26 cellular contexts compared by ENCODE assay signal in the genomic region with DNA sequence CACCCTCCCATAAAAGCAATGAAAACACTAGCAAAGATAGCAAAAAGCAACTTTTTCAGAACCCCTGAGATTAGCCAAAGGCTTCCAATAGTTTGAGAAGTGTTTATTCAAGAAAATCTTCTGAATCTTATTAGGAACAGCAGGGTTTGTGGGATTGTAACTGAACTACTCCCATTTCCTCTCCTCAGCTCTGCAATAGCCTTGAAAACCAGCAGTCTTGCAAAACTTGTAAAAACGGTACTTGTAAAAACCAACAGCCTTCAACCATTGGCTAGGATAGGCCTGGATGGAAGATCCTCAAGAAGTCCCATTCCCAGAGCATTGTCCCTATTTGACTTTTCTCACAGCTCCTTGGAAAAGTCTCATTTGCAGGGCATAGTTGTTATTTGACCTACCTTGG.
"Had no signal": no experiment of that assay in that cellular context is flagged by ENCODE, and none has a peak within 500 bp of the region (broad histone marks: within the 10 kb centered on the region; RNA-seq: fewer than 3 reads in every experiment).

No MANE protein-coding gene starts in this region.

- H3K27ac Mint-ChIP-seq: activated B cell treated with CpG ODN at 0.5 μM for 24 hours; activated CD4-positive, alpha-beta T cell treated with anti-CD3 and anti-CD28 coated beads, Interleukin-2, amount 10 ng/mL, durations not matched to agents 24 days and 14 days; activated CD8-positive, alpha-beta memory T cell treated with anti-CD3 and anti-CD28 coated beads, Interleukin-2, amount 10 ng/mL, durations not matched to agents 7 days and 5 days; activated naive CD4-positive, alpha-beta T cell treated with anti-CD3 and anti-CD28 coated beads, Interleukin-2, amount 50 U/mL, for 24 hours; activated T-cell treated with anti-CD3 and anti-CD28 coated beads, Interleukin-2, amount 50 U/mL, for 24 hours; activated T-helper 1 cell treated with anti-CD3 and anti-CD28 coated beads, Interleukin-12 subunit alpha, Interleukin-12 subunit beta, Interleukin-2, Interleukin-4 antibody, amounts not matched to agents 30 ng/mL and 10 ng/mL and 1 ng/mL, durations not matched to agents 14 hours and 24 hours and 36 hours; T-helper 1 cell treated with Interleukin-12 subunit alpha and Interleukin-12 subunit beta and Interleukin-4 antibody, amounts not matched to agents 30 μg/mL and 1 μg/mL, for 36 hours had no signal

- H3K27me3 Mint-ChIP-seq: activated B cell treated with CpG ODN at 0.5 μM for 24 hours; activated CD4-positive, alpha-beta T cell treated with anti-CD3 and anti-CD28 coated beads, Interleukin-2, amount 10 ng/mL, durations not matched to agents 24 days and 14 days; activated CD8-positive, alpha-beta memory T cell treated with anti-CD3 and anti-CD28 coated beads, Interleukin-2, amount 10 ng/mL, durations not matched to agents 7 days and 5 days; activated naive CD4-positive, alpha-beta T cell treated with anti-CD3 and anti-CD28 coated beads, Interleukin-2, amount 50 U/mL, for 24 hours; activated T-cell treated with anti-CD3 and anti-CD28 coated beads, Interleukin-2, amount 50 U/mL, for 24 hours had no signal

- ATAC-seq: activated CD8-positive, alpha-beta memory T cell treated with anti-CD3 and anti-CD28 coated beads, Interleukin-2, amount 10 ng/mL, durations not matched to agents 7 days and 5 days; Right ventricle myocardium inferior; SK-N-SH treated with all-trans-retinoic acid at 6 μM for 48 hours had no signal

- H3K27ac ChIP-seq: breast epithelium, SJSA1 had no signal

- H3K4me3 Mint-ChIP-seq: activated B cell treated with CpG ODN at 0.5 μM for 24 hours; activated CD4-positive, alpha-beta T cell treated with anti-CD3 and anti-CD28 coated beads, Interleukin-2, amount 10 ng/mL, durations not matched to agents 24 days and 14 days; activated CD8-positive, alpha-beta memory T cell treated with anti-CD3 and anti-CD28 coated beads, Interleukin-2, amount 10 ng/mL, durations not matched to agents 7 days and 5 days; activated naive CD4-positive, alpha-beta T cell treated with anti-CD3 and anti-CD28 coated beads, Interleukin-2, amount 50 U/mL, for 24 hours; activated T-cell treated with anti-CD3 and anti-CD28 coated beads, Interleukin-2, amount 50 U/mL, for 24 hours; activated T-helper 1 cell treated with anti-CD3 and anti-CD28 coated beads, Interleukin-12 subunit alpha, Interleukin-12 subunit beta, Interleukin-2, Interleukin-4 antibody, amounts not matched to agents 30 ng/mL and 10 ng/mL and 1 ng/mL, durations not matched to agents 14 hours and 24 hours and 36 hours; T-helper 1 cell treated with Interleukin-12 subunit alpha and Interleukin-12 subunit beta and Interleukin-4 antibody, amounts not matched to agents 30 μg/mL and 1 μg/mL, for 36 hours had no signal

- DNase-seq: activated B cell treated with CpG ODN at 0.5 μM for 24 hours; activated CD4-positive, alpha-beta T cell treated with anti-CD3 and anti-CD28 coated beads for 1 hour; activated CD4-positive, alpha-beta T cell treated with anti-CD3 and anti-CD28 coated beads, Interleukin-2, amount 10 ng/mL, durations not matched to agents 24 days and 14 days; activated CD4-positive, alpha-beta T cell treated with anti-CD3 and anti-CD28 coated beads, Interleukin-2, amount 50 U/mL, for 48 hours; activated CD8-positive, alpha-beta memory T cell treated with anti-CD3 and anti-CD28 coated beads, Interleukin-2, amount 10 ng/mL, durations not matched to agents 7 days and 5 days; activated effector memory CD4-positive, alpha-beta T cell treated with Interleukin-2 at 50 U/mL for 16 hours; activated naive CD4-positive, alpha-beta T cell; activated T-cell treated with anti-CD3 and anti-CD28 coated beads, Interleukin-2, amount 50 U/mL, for 24 hours; aorta; caudate nucleus; MM.1S; NCI-H1092 treated with DMSO at 0.1 percent for 48 hours; NCI-H1417 treated with DMSO at 0.1 percent for 48 hours; NCI-H1694; NCI-H2029; NCI-H446; NCI-H524; SW 1271; T-helper 9 cell had no signal
